8 cellular contexts compared by ENCODE assay signal in genomic region chr2:40554665-40555294, GRCh38.
A peak's percentile ranks its signal among the peaks of the same experiment; 100 is the strongest.
DNase-seq lines count a peak whose midpoint lies in the region; ATAC-seq and TF ChIP-seq lines count a peak whose summit lies in the region.

No MANE protein-coding gene starts in this region.

- H2AFZ ChIP-seq in osteoblast (ENCODE audit: low read length) = peak overlapping the region; percentile 32

- no peaks in the 10 kb centered on the region for H3K9me3 ChIP-seq in osteoblast (ENCODE audit: low read depth, low read length)

- H4K20me1 ChIP-seq in osteoblast (ENCODE audit: insufficient read depth, low read length) = no peaks in the 10 kb centered on the region

- H3K4me3 ChIP-seq in fibroblast of villous mesenchyme (ENCODE audit: low read depth, low read length) (no peak overlapping the region), osteoblast (ENCODE audit: insufficient read depth, low read length) (no peak overlapping the region)

- no peak overlapping the region for H3K4me2 ChIP-seq in osteoblast (ENCODE audit: insufficient read depth, low read length)

- no peaks in the 10 kb centered on the region for H3K36me3 ChIP-seq in osteoblast (ENCODE audit: insufficient read depth, low read length)

- H3K79me2 ChIP-seq in osteoblast (ENCODE audit: insufficient read depth, low read length) = no peaks in the 10 kb centered on the region

- TF ChIP-seq CTCF in fibroblast of villous mesenchyme (IDR thresholded peaks at IDR 0.05; ENCODE audit: insufficient read depth, low read depth, low read length) (peak; percentile 97), osteoblast (IDR thresholded peaks at IDR 0.05; ENCODE audit: extremely low read depth, low read depth, low read length) (peak; percentile 81)

- H3K27ac ChIP-seq in osteoblast (ENCODE audit: low read depth, low read length) = no peak overlapping the region

- H3K27me3 ChIP-seq in osteoblast (ENCODE audit: insufficient read depth, low read length) = no peaks in the 10 kb centered on the region

- peaks cover 6% of the 10 kb centered on the region for H3K4me1 ChIP-seq in osteoblast (ENCODE audit: insufficient read depth, low read length)

- ATAC-seq in GM19351 (IDR thresholded peaks at IDR 0.05; ENCODE audit: unreplicated experiment) (peak; percentile 91), HG03342 (IDR thresholded peaks at IDR 0.05; ENCODE audit: unreplicated experiment) (peak; percentile 96)

- peak; percentile 43 for DNase-seq in COLO668 (lab: John Stamatoyannopoulos, UW; ENCODE audit: unreplicated experiment)
- DNase-seq in NCI-H2227 (lab: John Stamatoyannopoulos, UW; ENCODE audit: unreplicated experiment) = peak; percentile 63
- peak; percentile 59 to 66 for DNase-seq in activated CD4-positive, alpha-beta T cell treated with anti-CD3 and anti-CD28 coated beads, Interleukin-2, amount 50 U/mL, for 48 hours
- peak; percentile 60 for DNase-seq in fibroblast of villous mesenchyme (ENCODE audit: low read depth)
- DNase-seq in osteoblast (ENCODE audit: insufficient read length, low spot score, missing footprints) = no peak
- no peak for DNase-seq in activated effector memory CD4-positive, alpha-beta T cell treated with Interleukin-2 at 50 U/mL for 16 hours

Comparison
In these comparisons a context has a peak if more than half of its experiments do, and no peak if none do; other contexts are left out.
1. DNase-seq: peak in COLO668 (single experiment), NCI-H2227 (single experiment), activated CD4-positive, alpha-beta T cell treated with anti-CD3 and anti-CD28 coated beads, Interleukin-2, amount 50 U/mL, for 48 hours (2 of 2) and fibroblast of villous mesenchyme (single experiment); none in osteoblast (single experiment) and activated effector memory CD4-positive, alpha-beta T cell treated with Interleukin-2 at 50 U/mL for 16 hours (single experiment).